Comparison of ENCODE assay signal across 23 cellular contexts in genomic region chr1:98565951-98566350, GRCh38.
"Had no signal": no experiment of that assay in that cellular context is flagged by ENCODE, and none has a peak within 500 bp of the region (broad histone marks: within the 10 kb centered on the region; RNA-seq: fewer than 3 reads in every experiment).

No MANE protein-coding gene starts in this region.

- FAIRE-seq: frontal cortex, keratinocyte had no signal

- H3K27me3 Mint-ChIP-seq: memory B cell; naive B cell; stimulated activated naive B cell treated with anti-CD40 and anti-IgM and Interleukin-4, amounts not matched to agents 10 μg/mL and 1 μg/mL and 100 μg/mL, for 72 hours; stimulated activated naive CD8-positive, alpha-beta T cell treated with anti-CD3 and anti-CD28 coated beads, Interleukin-15, amount 100 ng/mL, for 72 hours had no signal

- H3K36me3 Mint-ChIP-seq: memory B cell; naive B cell; stimulated activated naive B cell treated with anti-CD40 and anti-IgM and Interleukin-4, amounts not matched to agents 10 μg/mL and 1 μg/mL and 100 μg/mL, for 72 hours had no signal

- H3K9me3 ChIP-seq: psoas muscle, testis, upper lobe of right lung, vagina had no signal

- H3K27ac ChIP-seq: coronary artery, heart right ventricle, left ventricle myocardium inferior, lower lobe of right lung, neutrophil, psoas muscle, testis, tibial nerve, upper lobe of right lung, vagina had no signal

- H3K4me3 Mint-ChIP-seq: immature natural killer cell; memory B cell; naive B cell; nephron; stimulated activated naive B cell treated with anti-CD40 and anti-IgM and Interleukin-4, amounts not matched to agents 10 μg/mL and 1 μg/mL and 100 μg/mL, for 72 hours; stimulated activated naive CD8-positive, alpha-beta T cell treated with anti-CD3 and anti-CD28 coated beads, Interleukin-15, amount 100 ng/mL, for 72 hours had no signal

- DNase-seq: effector CD4-positive, alpha-beta T cell; heart right ventricle; hypothalamus; immature natural killer cell; left ventricle myocardium inferior; lower lobe of right lung; naive B cell; psoas muscle; stimulated activated CD4-positive, alpha-beta T cell treated with anti-CD3 and anti-CD28 coated beads, Interleukin-2, amount 100 ng/mL, for 24 hours; stimulated activated CD4-positive, alpha-beta T cell treated with anti-CD3 and anti-CD28 coated beads, Interleukin-4, amount 100 ng/mL, for 4 hours; stimulated activated naive B cell treated with anti-CD40 and anti-IgM and Interleukin-4, amounts not matched to agents 10 μg/mL and 1 μg/mL and 100 μg/mL, for 72 hours; stimulated activated naive CD8-positive, alpha-beta T cell treated with anti-CD3 and anti-CD28 coated beads, Interleukin-15, amount 100 ng/mL, for 72 hours; testis; upper lobe of right lung had no signal

- H3K4me1 Mint-ChIP-seq: immature natural killer cell; memory B cell; naive B cell; nephron; stimulated activated naive B cell treated with anti-CD40 and anti-IgM and Interleukin-4, amounts not matched to agents 10 μg/mL and 1 μg/mL and 100 μg/mL, for 72 hours; stimulated activated naive CD8-positive, alpha-beta T cell treated with anti-CD3 and anti-CD28 coated beads, Interleukin-15, amount 100 ng/mL, for 72 hours had no signal

- H3K27me3 ChIP-seq: heart right ventricle, neutrophil, testis, tibial nerve, upper lobe of right lung, vagina had no signal

- H3K4me3 ChIP-seq: coronary artery, heart right ventricle, left ventricle myocardium inferior, lower lobe of right lung, psoas muscle, testis, tibial nerve, upper lobe of right lung, vagina had no signal

- H3K36me3 ChIP-seq: heart right ventricle, left ventricle myocardium inferior, lower lobe of right lung, neutrophil, tibial nerve, upper lobe of right lung, vagina had no signal

- ATAC-seq: heart right ventricle; lower lobe of right lung; psoas muscle; sciatic nerve; stimulated activated naive B cell treated with anti-CD40 and anti-IgM and Interleukin-4, amounts not matched to agents 10 μg/mL and 1 μg/mL and 100 μg/mL, for 72 hours; stimulated activated naive CD8-positive, alpha-beta T cell treated with anti-CD3 and anti-CD28 coated beads, Interleukin-15, amount 100 ng/mL, for 72 hours; upper lobe of right lung had no signal

- H3K4me1 ChIP-seq: heart right ventricle, left ventricle myocardium inferior, lower lobe of right lung, psoas muscle, testis, tibial nerve, upper lobe of right lung, vagina had no signal

- H3K27ac Mint-ChIP-seq: immature natural killer cell; memory B cell; naive B cell; nephron; stimulated activated naive B cell treated with anti-CD40 and anti-IgM and Interleukin-4, amounts not matched to agents 10 μg/mL and 1 μg/mL and 100 μg/mL, for 72 hours; stimulated activated naive CD8-positive, alpha-beta T cell treated with anti-CD3 and anti-CD28 coated beads, Interleukin-15, amount 100 ng/mL, for 72 hours had no signal
